In the genomic region with DNA sequence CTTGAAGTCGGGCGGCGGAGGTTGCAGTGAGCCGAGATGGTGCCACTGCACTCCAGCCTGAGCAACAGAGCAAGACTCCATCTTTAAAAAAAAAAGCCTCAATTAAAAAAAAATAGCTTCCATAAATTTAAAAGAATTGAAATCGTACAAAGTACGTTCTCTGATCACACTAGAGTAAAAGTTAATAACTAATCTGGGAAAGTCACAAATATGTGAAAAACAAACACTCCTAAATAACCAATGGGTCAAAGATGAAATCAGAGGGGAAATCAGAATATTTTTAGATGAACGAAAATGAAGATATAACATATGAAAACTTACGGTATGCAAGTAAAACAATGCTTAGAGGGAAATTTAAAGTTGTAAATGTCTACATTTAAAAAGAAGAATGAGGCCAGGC, we compare ENCODE assay signal across 12 cellular contexts. TPM values are rescaled to one million over a fixed set of nuclear protein-coding genes. Genes with fewer than 3 reads are reported as not detected.
"Had no signal": no experiment of that assay in that cellular context is flagged by ENCODE, and none has a peak within 500 bp of the region (broad histone marks: within the 10 kb centered on the region; RNA-seq: fewer than 3 reads in every experiment).

No MANE protein-coding gene starts in this region.

- H3K36me3 ChIP-seq: HAP-1 had no signal

- H3K4me3 ChIP-seq: GM23248, HAP-1, K562 had no signal

- DNase-seq: GM23248, GOT3, H7, HFFc6, IMR-90, KG1 had no signal

- H3K27ac ChIP-seq: GM23248, HL-60 had no signal

- H3K9ac ChIP-seq: GM23248 had no signal

- H3K27ac Mint-ChIP-seq: HFFc6 had no signal

- H3K4me3 Mint-ChIP-seq: HFFc6 had no signal

- ATAC-seq: HCT116, K562 had no signal

RNA-seq across cellular contexts. Expression of a gene that starts 19.8 kb away (rescaled TPM):
- total RNA-seq: H4, HFFc6, HT1080 had no signal
